ENCODE assay signal across 1 cellular context in genomic region chr16:15780805-15781204, GRCh38.
TF ChIP-seq lines count a peak whose summit lies in the region.

No MANE protein-coding gene starts in this region.

TF ChIP-seq in HepG2, 621 proteins besides CTCF, POLR2A, EP300 and RAD21 (continued from another document):
- TF ChIP-seq, protein P1, sequence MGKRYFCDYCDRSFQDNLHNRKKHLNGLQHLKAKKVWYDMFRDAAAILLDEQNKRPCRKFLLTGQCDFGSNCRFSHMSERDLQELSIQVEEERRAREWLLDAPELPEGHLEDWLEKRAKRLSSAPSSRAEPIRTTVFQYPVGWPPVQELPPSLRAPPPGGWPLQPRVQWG (CRISPR knock-in tag; IDR thresholded peaks at IDR 0.05; ENCODE audit: borderline replicate concordance, low read depth): no peak
- TF ChIP-seq SIX1 (CRISPR knock-in tag; IDR thresholded peaks at IDR 0.05; ENCODE audit: borderline replicate concordance) (no peak), POLR2AphosphoS2 (IDR thresholded peaks at IDR 0.05; ENCODE audit: low read depth, low read length) (no peak), MATR3 (CRISPR knock-in tag; IDR thresholded peaks at IDR 0.05) (no peak), GTF3A (CRISPR knock-in tag; conservative IDR thresholded peaks at IDR 0.05) (no peak), ZBTB20 (CRISPR knock-in tag; IDR thresholded peaks at IDR 0.05; ENCODE audit: borderline replicate concordance, low read depth) (no peak)
- TF ChIP-seq, protein P2, sequence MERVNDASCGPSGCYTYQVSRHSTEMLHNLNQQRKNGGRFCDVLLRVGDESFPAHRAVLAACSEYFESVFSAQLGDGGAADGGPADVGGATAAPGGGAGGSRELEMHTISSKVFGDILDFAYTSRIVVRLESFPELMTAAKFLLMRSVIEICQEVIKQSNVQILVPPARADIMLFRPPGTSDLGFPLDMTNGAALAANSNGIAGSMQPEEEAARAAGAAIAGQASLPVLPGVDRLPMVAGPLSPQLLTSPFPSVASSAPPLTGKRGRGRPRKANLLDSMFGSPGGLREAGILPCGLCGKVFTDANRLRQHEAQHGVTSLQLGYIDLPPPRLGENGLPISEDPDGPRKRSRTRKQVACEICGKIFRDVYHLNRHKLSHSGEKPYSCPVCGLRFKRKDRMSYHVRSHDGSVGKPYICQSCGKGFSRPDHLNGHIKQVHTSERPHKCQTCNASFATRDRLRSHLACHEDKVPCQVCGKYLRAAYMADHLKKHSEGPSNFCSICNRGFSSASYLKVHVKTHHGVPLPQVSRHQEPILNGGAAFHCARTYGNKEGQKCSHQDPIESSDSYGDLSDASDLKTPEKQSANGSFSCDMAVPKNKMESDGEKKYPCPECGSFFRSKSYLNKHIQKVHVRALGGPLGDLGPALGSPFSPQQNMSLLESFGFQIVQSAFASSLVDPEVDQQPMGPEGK (CRISPR knock-in tag; IDR thresholded peaks at IDR 0.05): no peak
